In genomic region chr10:124557648-124558338, GRCh38 we compare ENCODE assay signal across 2 cellular contexts.
TF ChIP-seq lines count a peak whose summit lies in the region.

No MANE protein-coding gene starts in this region.

TF ChIP-seq in HCT116, 20 proteins besides CTCF, POLR2A, EP300 and RAD21 (continued from another document):
- no peak for TF ChIP-seq YY1 (IDR thresholded peaks at IDR 0.05; ENCODE audit: extremely low read depth, insufficient replicate concordance, low read depth, low read length)
- no peak for TF ChIP-seq MAX (IDR thresholded peaks at IDR 0.05)
- TF ChIP-seq SIN3A (IDR thresholded peaks at IDR 0.05; ENCODE audit: low read depth): no peak
- TF ChIP-seq SP1 (IDR thresholded peaks at IDR 0.05; ENCODE audit: low read depth): no peak
- TF ChIP-seq EZH2 (IDR thresholded peaks at IDR 0.05): no peak
- no peak for TF ChIP-seq ATF3 (IDR thresholded peaks at IDR 0.05)
- no peak for TF ChIP-seq FOSL1 (IDR thresholded peaks at IDR 0.05; ENCODE audit: low read depth)
- no peak for TF ChIP-seq TCF7L2 (IDR thresholded peaks at IDR 0.05; ENCODE audit: borderline replicate concordance, extremely low read depth, insufficient read depth, insufficient read length)
- TF ChIP-seq CBX3 (IDR thresholded peaks at IDR 0.05; ENCODE audit: low read depth): no peak
- TF ChIP-seq ZNF274 (IDR thresholded peaks at IDR 0.05; ENCODE audit: low read depth, low read length): no peak
- no peak for TF ChIP-seq ZBTB33 (IDR thresholded peaks at IDR 0.05; ENCODE audit: extremely low read depth, insufficient replicate concordance, low read length)
- TF ChIP-seq SRF (IDR thresholded peaks at IDR 0.05; ENCODE audit: low read depth): no peak
- TF ChIP-seq POLR2AphosphoS5 (IDR thresholded peaks at IDR 0.05; ENCODE audit: low read depth, low read length): no peak
- TF ChIP-seq EZH2phosphoT487 (IDR thresholded peaks at IDR 0.05; ENCODE audit: borderline replicate concordance): no peak
- no peak for TF ChIP-seq REST (IDR thresholded peaks at IDR 0.05; ENCODE audit: low read depth)
- TF ChIP-seq CEBPB (IDR thresholded peaks at IDR 0.05; ENCODE audit: low read depth): no peak

TF ChIP-seq in H1, 55 proteins besides CTCF, POLR2A, EP300 and RAD21 (continued from another document):
- TF ChIP-seq CEBPB (IDR thresholded peaks at IDR 0.05; ENCODE audit: low read depth, low read length): no peak
- no peak for TF ChIP-seq CHD2 (IDR thresholded peaks at IDR 0.05; ENCODE audit: low read length)
- no peak for TF ChIP-seq TBP (IDR thresholded peaks at IDR 0.05; ENCODE audit: low read depth, low read length)
- no peak for TF ChIP-seq GTF2F1 (IDR thresholded peaks at IDR 0.05; ENCODE audit: borderline replicate concordance, low read depth, low read length)
- TF ChIP-seq RBBP5 (IDR thresholded peaks at IDR 0.05; ENCODE audit: borderline replicate concordance, low read depth, low read length): no peak
- no peak for TF ChIP-seq HDAC2 (IDR thresholded peaks at IDR 0.05; ENCODE audit: borderline replicate concordance in 1 of 2, low read depth in 2 of 2, low read length in 2 of 2)
- no peak for TF ChIP-seq POU5F1 (IDR thresholded peaks at IDR 0.05; ENCODE audit: low read depth, low read length)
- no peak for TF ChIP-seq SRF (IDR thresholded peaks at IDR 0.05; ENCODE audit: low read depth, low read length)
- TF ChIP-seq E2F6 (IDR thresholded peaks at IDR 0.05): no peak
- no peak for TF ChIP-seq SIX5 (IDR thresholded peaks at IDR 0.05; ENCODE audit: low read depth, low read length)
- TF ChIP-seq EZH2 (IDR thresholded peaks at IDR 0.05; ENCODE audit: low read depth, low read length, severe bottlenecking): no peak
- TF ChIP-seq CHD7 (IDR thresholded peaks at IDR 0.05; ENCODE audit: insufficient replicate concordance, low read length): no peak
- TF ChIP-seq BRCA1 (IDR thresholded peaks at IDR 0.05; ENCODE audit: low read depth, low read length): no peak
TF ChIP-seq in H1: peak in this region for 0.
